In the genomic region with DNA sequence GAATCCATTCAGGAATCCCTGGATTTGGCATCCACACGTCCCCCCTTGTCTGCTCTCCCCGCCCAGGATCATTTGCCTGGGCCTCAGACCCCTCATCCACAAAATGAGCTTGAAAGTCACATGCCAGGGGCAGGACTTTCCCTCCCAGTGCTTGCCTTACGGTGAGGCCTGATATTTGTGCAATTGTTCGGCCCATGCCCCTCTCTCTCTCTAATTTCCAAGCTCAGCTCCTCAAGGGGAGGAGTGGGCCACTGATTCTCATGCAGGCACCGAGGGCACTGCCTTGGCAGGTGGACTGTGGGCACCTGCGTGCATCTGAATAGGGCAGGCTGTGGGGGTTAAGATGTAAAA, we compare ENCODE assay signal across 24 cellular contexts.
DNase-seq lines count a peak whose midpoint lies in the region; ATAC-seq, FAIRE-seq and TF ChIP-seq lines count a peak whose summit lies in the region.
"Had no signal": no experiment of that assay in that cellular context is flagged by ENCODE, and none has a peak within 500 bp of the region (broad histone marks: within the 10 kb centered on the region; RNA-seq: fewer than 3 reads in every experiment).

No MANE protein-coding gene starts in this region.

- H3K9me3 ChIP-seq in right atrium auricular region (no peaks in the 10 kb centered on the region), left ventricle myocardium inferior (replicated peaks) (peaks cover 8% of the 10 kb centered on the region), pancreas (no peaks in the 10 kb centered on the region)
- H3K9me3 ChIP-seq: BLaER1, Caco-2, HAP-1 had no signal

- no peak for TF ChIP-seq CTCF in right atrium auricular region (IDR thresholded peaks at IDR 0.05)
- no peak for TF ChIP-seq CTCF in left ventricle myocardium inferior (IDR thresholded peaks at IDR 0.05; ENCODE audit: borderline replicate concordance)
- no peak for TF ChIP-seq CTCF in lower leg skin (IDR thresholded peaks at IDR 0.05)
- TF ChIP-seq CTCF in pancreas (IDR thresholded peaks at IDR 0.05) = no peak

- peak; percentile 13 for DNase-seq in right atrium auricular region (ENCODE audit: low spot score)
- DNase-seq in left ventricle myocardium inferior = no peak
- peak; percentile 4 to 67 for DNase-seq in lower leg skin (ENCODE audit: low spot score in 2 of 2)
- peak; percentile 47 for DNase-seq in posterior vena cava (ENCODE audit: low spot score)
- DNase-seq in ureter (ENCODE audit: low spot score) = peak; percentile 31
- no peak for DNase-seq in effector CD4-positive, alpha-beta T cell
- no peak for DNase-seq in pancreas
- no peak for DNase-seq in NCI-H1694 (lab: John Stamatoyannopoulos, UW)
- DNase-seq: 8988T; ACHN; Caco-2; CD4-positive, CD25-positive, alpha-beta regulatory T cell; CD8-positive, alpha-beta T cell; DMS153; DND-41; GOT3; HFFc6 had no signal

- H3K4me3 ChIP-seq in right atrium auricular region (no peak overlapping the region), left ventricle myocardium inferior (no peak overlapping the region), lower leg skin (ENCODE audit: low read depth, poor library complexity, severe bottlenecking) (no peak overlapping the region), pancreas (no peak overlapping the region)
- H3K4me3 ChIP-seq: A549, BLaER1, HAP-1 had no signal

- TF ChIP-seq POLR2A in lower leg skin (IDR thresholded peaks at IDR 0.05) = no peak

- 63 to 71% methylated on average over 6 of the region's 6 CpGs for WGBS in lower leg skin, 2 donors
- WGBS in pancreas, 2 donors = 74 to 86% methylated on average over 6 of the region's 6 CpGs

- H3K27me3 ChIP-seq in right atrium auricular region (no peaks in the 10 kb centered on the region), left ventricle myocardium inferior (ENCODE audit: low read depth) (peaks cover 75% of the 10 kb centered on the region), pancreas (no peaks in the 10 kb centered on the region)

- H3K4me1 ChIP-seq in right atrium auricular region (no peaks in the 10 kb centered on the region), left ventricle myocardium inferior (no peaks in the 10 kb centered on the region), pancreas (no peaks in the 10 kb centered on the region)
- H3K4me1 ChIP-seq: A549, BLaER1, Caco-2, HAP-1 had no signal

- ATAC-seq in pancreas = no peak
- ATAC-seq: CD8-positive, alpha-beta T cell had no signal

- FAIRE-seq in pancreas (lab: Jason Lieb, UNC) = no peak
- FAIRE-seq: A549, G401.6, GM12892, H54 had no signal

- no peaks in the 10 kb centered on the region for H3K36me3 ChIP-seq in right atrium auricular region
- H3K36me3 ChIP-seq in left ventricle myocardium inferior = no peaks in the 10 kb centered on the region
- no peaks in the 10 kb centered on the region for H3K36me3 ChIP-seq in pancreas
- H3K36me3 ChIP-seq: BLaER1, HAP-1 had no signal

- no peak overlapping the region for H3K27ac ChIP-seq in right atrium auricular region
- H3K27ac ChIP-seq in left ventricle myocardium inferior (replicated peaks) = no peak overlapping the region
- no peak overlapping the region for H3K27ac ChIP-seq in pancreas
- H3K27ac ChIP-seq: A549, BLaER1, C4-2B had no signal

- intact Hi-C loops in left ventricle myocardium inferior (cut with micrococcal nuclease) = no loop called here
- intact Hi-C loops in lower leg skin (cut with DNase I; ENCODE audit: low total_unique reads) = no loop called here
- intact Hi-C loops in posterior vena cava (cut with DNase I) = no loop called here
- intact Hi-C loops in pancreas (cut with DNase I) = no loop called here

Comparison
In these comparisons a context has a peak if more than half of its experiments do, and no peak if none do; other contexts are left out.
1. DNase-seq: peak in right atrium auricular region (single experiment), lower leg skin (2 of 2), posterior vena cava (single experiment) and ureter (single experiment); none in left ventricle myocardium inferior (single experiment), effector CD4-positive, alpha-beta T cell (single experiment), pancreas (0 of 6) and NCI-H1694 (single experiment).